ENCODE assay signal across 21 cellular contexts in the genomic region with DNA sequence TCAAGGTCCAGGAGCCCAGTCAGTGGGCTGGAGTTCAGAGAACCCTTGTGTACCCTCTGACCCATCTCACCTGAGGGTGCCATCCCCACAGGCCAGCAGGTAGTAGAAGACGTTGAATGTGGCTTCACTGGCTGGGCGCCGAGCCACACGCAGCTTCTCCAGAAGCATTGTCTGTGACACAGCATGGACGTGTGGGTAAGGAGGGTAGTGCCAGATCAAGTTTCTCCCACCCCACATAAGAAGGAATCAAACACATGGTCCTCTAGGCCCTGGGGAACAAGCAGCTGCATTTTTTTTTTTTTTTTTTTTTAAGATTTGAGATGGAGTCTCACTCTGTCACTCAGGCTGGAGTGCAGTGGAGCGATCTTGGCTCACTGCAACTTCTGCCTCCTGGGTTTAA.
"Had no signal": no experiment of that assay in that cellular context is flagged by ENCODE, and none has a peak within 500 bp of the region (broad histone marks: within the 10 kb centered on the region; RNA-seq: fewer than 3 reads in every experiment).

No MANE protein-coding gene starts in this region.

- H3K4me1 Mint-ChIP-seq: mesothelial cell of epicardium had no signal

- FAIRE-seq: frontal cortex, keratinocyte had no signal

- H3K27me3 Mint-ChIP-seq: stimulated activated naive B cell treated with anti-CD40 and anti-IgM and Interleukin-4, amounts not matched to agents 10 μg/mL and 1 μg/mL and 100 μg/mL, for 72 hours; stimulated activated naive CD8-positive, alpha-beta T cell treated with anti-CD3 and anti-CD28 coated beads, Interleukin-15, Interleukin-2, amounts not matched to agents 100 ng/mL and 50 ng/mL, for 24 hours had no signal

- H3K4me3 Mint-ChIP-seq: mesothelial cell of epicardium; natural killer cell; stimulated activated naive B cell treated with anti-CD40 and anti-IgM and Interleukin-4, amounts not matched to agents 10 μg/mL and 1 μg/mL and 100 μg/mL, for 72 hours; stimulated activated naive CD8-positive, alpha-beta T cell treated with anti-CD3 and anti-CD28 coated beads, Interleukin-15, Interleukin-2, amounts not matched to agents 100 ng/mL and 50 ng/mL, for 24 hours had no signal

- DNase-seq: dermis blood vessel endothelial cell; effector memory CD4-positive, alpha-beta T cell; head of caudate nucleus; mesenchymal stem cell; natural killer cell; occipital lobe; ovary; posterior cingulate gyrus; psoas muscle; sigmoid colon; spleen; stimulated activated CD4-positive, alpha-beta T cell treated with anti-CD3 and anti-CD28 coated beads, Interleukin-4, amount 100 ng/mL, for 4 hours; stimulated activated naive B cell treated with anti-CD40 and anti-IgM and Interleukin-4, amounts not matched to agents 10 μg/mL and 1 μg/mL and 100 μg/mL, for 72 hours; upper lobe of left lung; uterus had no signal

- H3K27ac Mint-ChIP-seq: mesothelial cell of epicardium; natural killer cell; stimulated activated naive B cell treated with anti-CD40 and anti-IgM and Interleukin-4, amounts not matched to agents 10 μg/mL and 1 μg/mL and 100 μg/mL, for 72 hours; stimulated activated naive CD8-positive, alpha-beta T cell treated with anti-CD3 and anti-CD28 coated beads, Interleukin-15, Interleukin-2, amounts not matched to agents 100 ng/mL and 50 ng/mL, for 24 hours had no signal

- H3K36me3 Mint-ChIP-seq: natural killer cell had no signal

- H3K9me3 Mint-ChIP-seq: mesothelial cell of epicardium; natural killer cell; stimulated activated naive B cell treated with anti-CD40 and anti-IgM and Interleukin-4, amounts not matched to agents 10 μg/mL and 1 μg/mL and 100 μg/mL, for 72 hours; stimulated activated naive CD8-positive, alpha-beta T cell treated with anti-CD3 and anti-CD28 coated beads, Interleukin-15, Interleukin-2, amounts not matched to agents 100 ng/mL and 50 ng/mL, for 24 hours had no signal

- ATAC-seq: left lung; natural killer cell; psoas muscle; right cardiac atrium; stimulated activated naive B cell treated with anti-CD40 and anti-IgM and Interleukin-4, amounts not matched to agents 10 μg/mL and 1 μg/mL and 100 μg/mL, for 72 hours had no signal
